Comparison of ENCODE assay signal across 17 cellular contexts in genomic region chr18:62655520-62656219, GRCh38. TPM values are rescaled to one million over a fixed set of nuclear protein-coding genes. Genes with fewer than 3 reads are reported as not detected.
DNase-seq lines count a peak whose midpoint lies in the region; ATAC-seq and TF ChIP-seq lines count a peak whose summit lies in the region.
"Had no signal": no experiment of that assay in that cellular context is flagged by ENCODE, and none has a peak within 500 bp of the region (broad histone marks: within the 10 kb centered on the region; RNA-seq: fewer than 3 reads in every experiment).

No MANE protein-coding gene starts in this region.

- no peaks in the 10 kb centered on the region for H3K9me3 Mint-ChIP-seq in endodermal cell
- H3K9me3 Mint-ChIP-seq in osteocyte (ENCODE audit: unreplicated experiment) = no peaks in the 10 kb centered on the region
- H3K9me3 Mint-ChIP-seq in immature natural killer cell = no peaks in the 10 kb centered on the region
- H3K9me3 Mint-ChIP-seq: CD14-positive monocyte; CD4-positive, alpha-beta memory T cell; HFFc6; IgD-negative memory B cell had no signal

- ATAC-seq in HG03460 (IDR thresholded peaks at IDR 0.05; ENCODE audit: unreplicated experiment) = no peak
- ATAC-seq: HCT116, HepG2 had no signal

- H3K9me3 ChIP-seq in endodermal cell (ENCODE audit: control insufficient read depth, low read length) = no peaks in the 10 kb centered on the region

- no peaks in the 10 kb centered on the region for H3K36me3 Mint-ChIP-seq in endodermal cell (ENCODE audit: low read depth)
- H3K36me3 Mint-ChIP-seq in osteocyte (ENCODE audit: unreplicated experiment) = no peaks in the 10 kb centered on the region
- H3K36me3 Mint-ChIP-seq in immature natural killer cell = no peaks in the 10 kb centered on the region
- H3K36me3 Mint-ChIP-seq: CD14-positive monocyte; CD4-positive, alpha-beta memory T cell; IgD-negative memory B cell had no signal

- H3K4me1 ChIP-seq in endodermal cell (ENCODE audit: control insufficient read depth, insufficient read depth, low read length) = no peaks in the 10 kb centered on the region

- peak; percentile 30 for DNase-seq in activated CD8-positive, alpha-beta memory T cell treated with anti-CD3 and anti-CD28 coated beads for 24 hours
- DNase-seq in activated CD8-positive, alpha-beta memory T cell treated with anti-CD3 and anti-CD28 coated beads, Interleukin-2, amount 50 U/mL, for 4 hours = no peak
- DNase-seq in endodermal cell = peak; percentile 23
- peak; percentile 57 for DNase-seq in osteocyte (ENCODE audit: extremely low spot score, unreplicated experiment)
- no peak for DNase-seq in effector CD4-positive, alpha-beta T cell
- DNase-seq in immature natural killer cell = no peak
- DNase-seq: 8988T; CD4-positive, alpha-beta memory T cell; DMS79 treated with DMSO at 0.1 percent for 48 hours; GF-D8; HFFc6 had no signal

- WGBS in endodermal cell (ENCODE audit: insufficient coverage in 1 of 2, insufficient read length in 1 of 2), 2 experiments = 90 to 93% methylated on average over 6 to 15 of the region's 15 CpGs

- H3K27ac ChIP-seq in endodermal cell (ENCODE audit: low read depth, low read length) = no peak overlapping the region
- H3K27ac ChIP-seq: BLaER1 had no signal

- no peak overlapping the region for H3K4me3 Mint-ChIP-seq in endodermal cell
- H3K4me3 Mint-ChIP-seq in osteocyte (ENCODE audit: unreplicated experiment) = no peak overlapping the region
- no peak overlapping the region for H3K4me3 Mint-ChIP-seq in immature natural killer cell
- H3K4me3 Mint-ChIP-seq: CD14-positive monocyte; CD4-positive, alpha-beta memory T cell; HFFc6; IgD-negative memory B cell had no signal

- no peaks in the 10 kb centered on the region for H3K36me3 ChIP-seq in endodermal cell (ENCODE audit: control insufficient read depth, insufficient read depth, low read length)
- H3K36me3 ChIP-seq: BLaER1 had no signal

- H3K4me3 ChIP-seq in endodermal cell (ENCODE audit: low read length) = no peak overlapping the region
- H3K4me3 ChIP-seq: BLaER1 had no signal

- H3K27me3 ChIP-seq in endodermal cell (ENCODE audit: control insufficient read depth, insufficient read depth, low read length, poor library complexity, severe bottlenecking) = no peaks in the 10 kb centered on the region
- H3K27me3 ChIP-seq: BLaER1 had no signal

- H3K27ac Mint-ChIP-seq in endodermal cell (no peak overlapping the region), osteocyte (ENCODE audit: unreplicated experiment) (no peak overlapping the region), immature natural killer cell (no peak overlapping the region)
- H3K27ac Mint-ChIP-seq: CD4-positive, alpha-beta memory T cell; HFFc6 had no signal

- H3K27me3 Mint-ChIP-seq in endodermal cell (ENCODE audit: insufficient read depth) (no peaks in the 10 kb centered on the region), osteocyte (ENCODE audit: unreplicated experiment) (peaks cover 15% of the 10 kb centered on the region), immature natural killer cell (ENCODE audit: low read depth in 3 of 3) (peaks cover 0 to 5% (median 0%) of the 10 kb centered on the region in 3 donors)

- no peak overlapping the region for H3K9ac ChIP-seq in endodermal cell (ENCODE audit: extremely low read depth, low read length, poor library complexity, severe bottlenecking)
- H3K9ac ChIP-seq: BLaER1 had no signal

- H3K4me1 Mint-ChIP-seq in endodermal cell = no peaks in the 10 kb centered on the region
- peaks cover 3% of the 10 kb centered on the region for H3K4me1 Mint-ChIP-seq in osteocyte (ENCODE audit: unreplicated experiment)
- no peaks in the 10 kb centered on the region for H3K4me1 Mint-ChIP-seq in immature natural killer cell
- H3K4me1 Mint-ChIP-seq: CD14-positive monocyte had no signal

- TF ChIP-seq CTCF in endodermal cell (conservative IDR thresholded peaks at IDR 0.05) (no peak), osteocyte (IDR thresholded peaks at IDR 0.05) (no peak)

RNA-seq across cellular contexts. Expression of gene PHLPP1, which starts 59.7 kb away (rescaled TPM):
- total RNA-seq in endodermal cell = 10 to 100 TPM; 19.8 to 28.1 TPM
- polyA plus RNA-seq in endodermal cell (2013, experiment 1 of 2) = 18.1 TPM
- 16.0 TPM for polyA plus RNA-seq in endodermal cell (2013, experiment 2 of 2)
- 19.6 and 22.7 TPM in 2 replicates for total RNA-seq in osteocyte
- under 1 TPM in 2 of 3 donors, not detected in 1; 0.14 to 0.50 TPM for polyA plus RNA-seq in immature natural killer cell

Comparison
In these comparisons a context has a peak if more than half of its experiments do, and no peak if none do; other contexts are left out.
1. DNase-seq: peak in activated CD8-positive, alpha-beta memory T cell treated with anti-CD3 and anti-CD28 coated beads for 24 hours (single experiment), endodermal cell (single experiment) and osteocyte (single experiment); none in activated CD8-positive, alpha-beta memory T cell treated with anti-CD3 and anti-CD28 coated beads, Interleukin-2, amount 50 U/mL, for 4 hours (single experiment), effector CD4-positive, alpha-beta T cell (single experiment) and immature natural killer cell (0 of 3).